19 cellular contexts compared by ENCODE assay signal in the genomic region with DNA sequence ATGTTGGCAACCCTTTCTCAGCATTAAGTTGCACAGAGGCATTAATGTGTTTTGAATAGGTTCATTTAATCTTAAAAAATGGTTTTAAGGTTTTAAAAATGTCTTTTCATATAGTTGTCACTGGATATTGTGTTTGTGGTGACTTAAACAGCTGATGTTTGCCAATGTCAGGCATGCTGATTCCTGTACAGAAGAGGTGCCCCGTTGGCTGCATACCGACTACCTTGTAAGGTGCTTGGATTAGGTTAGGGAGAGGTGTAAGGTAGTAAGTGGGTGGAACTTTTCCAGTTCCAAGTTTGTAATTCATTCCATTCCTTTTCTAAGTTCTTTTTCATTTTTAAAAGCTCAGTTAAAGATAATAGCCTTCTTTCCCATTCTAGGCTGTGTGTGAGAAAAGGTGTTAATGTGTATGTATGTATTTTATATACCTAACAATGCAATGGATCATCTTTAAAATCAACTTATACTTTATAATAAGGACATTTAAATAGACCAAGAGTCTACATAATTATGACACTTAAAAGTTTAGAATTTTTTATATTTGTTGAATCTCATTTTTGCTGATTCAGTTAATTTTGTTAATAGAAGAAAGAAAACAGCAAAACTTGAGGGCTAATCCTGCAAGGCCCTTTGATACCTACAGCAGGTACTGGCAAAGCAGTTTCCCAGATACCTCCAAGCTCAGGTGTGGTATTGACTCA.
"Had no signal": no experiment of that assay in that cellular context is flagged by ENCODE, and none has a peak within 500 bp of the region (broad histone marks: within the 10 kb centered on the region; RNA-seq: fewer than 3 reads in every experiment).

No MANE protein-coding gene starts in this region.

- H3K36me3 ChIP-seq: brain microvascular endothelial cell had no signal

- H3K27me3 ChIP-seq: brain microvascular endothelial cell had no signal

- H3K4me3 ChIP-seq: SK-N-MC had no signal

- DNase-seq: activated CD4-positive, alpha-beta memory T cell treated with anti-CD3 and anti-CD28 coated beads for 36 hours; activated CD4-positive, alpha-beta T cell treated with anti-CD3 and anti-CD28 coated beads, Interleukin-2, amount 10 ng/mL, durations not matched to agents 7 days and 5 days; activated CD4-positive, CD25-positive, alpha-beta regulatory T cell; activated CD8-positive, alpha-beta memory T cell treated with anti-CD3 and anti-CD28 coated beads for 24 hours; activated gamma-delta T cell; activated naive CD4-positive, alpha-beta T cell treated with anti-CD3 and anti-CD28 coated beads for 36 hours; activated T-cell treated with anti-CD3 and anti-CD28 coated beads, Interleukin-2, amount 50 U/mL, for 4 hours; brain microvascular endothelial cell; Kasumi-1; NCI-H1092 treated with DMSO at 0.1 percent for 48 hours; NCI-H1417 treated with DMSO at 0.1 percent for 48 hours; NCI-H1694; NCI-H2029; NCI-H2107; NCI-H2171 treated with DMSO at 0.1 percent for 48 hours; NCI-H82; T-cell had no signal

- H3K27ac ChIP-seq: brain microvascular endothelial cell, SK-N-MC, VCaP had no signal
